2 cellular contexts compared by ENCODE assay signal in genomic region chr2:46091961-46092667, GRCh38.
TF ChIP-seq lines count a peak whose summit lies in the region.

No MANE protein-coding gene starts in this region.

TF ChIP-seq in IMR-90, 13 proteins besides CTCF, POLR2A, EP300 and RAD21:
- TF ChIP-seq USF2 (IDR thresholded peaks at IDR 0.05; ENCODE audit: low read depth, low read length) (no peak), CEBPB (IDR thresholded peaks at IDR 0.05; ENCODE audit: low read depth, low read length) (no peak), RFX5 (IDR thresholded peaks at IDR 0.05; ENCODE audit: low read depth, low read length) (no peak), SMC3 (IDR thresholded peaks at IDR 0.05; ENCODE audit: low read depth, low read length) (no peak), MAFK (IDR thresholded peaks at IDR 0.05; ENCODE audit: low read depth, low read length) (no peak), MAZ (IDR thresholded peaks at IDR 0.05; ENCODE audit: borderline replicate concordance, low read depth, low read length) (no peak), FOS (IDR thresholded peaks at IDR 0.05; ENCODE audit: low read depth, low read length) (no peak), MXI1 (IDR thresholded peaks at IDR 0.05; ENCODE audit: borderline replicate concordance, low read depth, low read length) (no peak), NFE2L2 (IDR thresholded peaks at IDR 0.05; ENCODE audit: low read depth, low read length) (no peak), RCOR1 (IDR thresholded peaks at IDR 0.05; ENCODE audit: insufficient replicate concordance, low read length) (no peak), CHD1 (IDR thresholded peaks at IDR 0.05; ENCODE audit: low read depth, low read length) (no peak), BHLHE40 (IDR thresholded peaks at IDR 0.05; ENCODE audit: low read depth, low read length) (no peak)
- TF ChIP-seq, protein P1, sequence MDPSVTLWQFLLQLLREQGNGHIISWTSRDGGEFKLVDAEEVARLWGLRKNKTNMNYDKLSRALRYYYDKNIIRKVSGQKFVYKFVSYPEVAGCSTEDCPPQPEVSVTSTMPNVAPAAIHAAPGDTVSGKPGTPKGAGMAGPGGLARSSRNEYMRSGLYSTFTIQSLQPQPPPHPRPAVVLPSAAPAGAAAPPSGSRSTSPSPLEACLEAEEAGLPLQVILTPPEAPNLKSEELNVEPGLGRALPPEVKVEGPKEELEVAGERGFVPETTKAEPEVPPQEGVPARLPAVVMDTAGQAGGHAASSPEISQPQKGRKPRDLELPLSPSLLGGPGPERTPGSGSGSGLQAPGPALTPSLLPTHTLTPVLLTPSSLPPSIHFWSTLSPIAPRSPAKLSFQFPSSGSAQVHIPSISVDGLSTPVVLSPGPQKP (IDR thresholded peaks at IDR 0.05; ENCODE audit: borderline replicate concordance, low read depth, low read length) = no peak

TF ChIP-seq in GM12878, 131 proteins besides CTCF, POLR2A, EP300 and RAD21:
- TF ChIP-seq PAX8 (IDR thresholded peaks at IDR 0.05) (no peak), CBX5 (IDR thresholded peaks at IDR 0.05; ENCODE audit: low read depth) (no peak), IKZF2 (IDR thresholded peaks at IDR 0.05) (no peak), NFXL1 (IDR thresholded peaks at IDR 0.05; ENCODE audit: borderline replicate concordance) (no peak), SMC3 (IDR thresholded peaks at IDR 0.05; ENCODE audit: borderline replicate concordance, low read length) (no peak), IKZF1 (conservative IDR thresholded peaks at IDR 0.05) (no peak), BRCA1 (IDR thresholded peaks at IDR 0.05; ENCODE audit: low read depth, low read length) (no peak), MLLT1 (IDR thresholded peaks at IDR 0.05) (no peak), GABPA (IDR thresholded peaks at IDR 0.05; ENCODE audit: low read depth) (no peak), MYC (IDR thresholded peaks at IDR 0.05; ENCODE audit: insufficient read depth, insufficient read length, insufficient replicate concordance, low read length, severe bottlenecking) (no peak), CREM (IDR thresholded peaks at IDR 0.05; ENCODE audit: low read depth) (no peak), BMI1 (IDR thresholded peaks at IDR 0.05; ENCODE audit: borderline replicate concordance) (no peak), NFYA (IDR thresholded peaks at IDR 0.05; ENCODE audit: borderline replicate concordance, low read depth, low read length) (no peak), FOXM1 (IDR thresholded peaks at IDR 0.05; ENCODE audit: low read depth, low read length) (no peak)
- TF ChIP-seq, protein P2, sequence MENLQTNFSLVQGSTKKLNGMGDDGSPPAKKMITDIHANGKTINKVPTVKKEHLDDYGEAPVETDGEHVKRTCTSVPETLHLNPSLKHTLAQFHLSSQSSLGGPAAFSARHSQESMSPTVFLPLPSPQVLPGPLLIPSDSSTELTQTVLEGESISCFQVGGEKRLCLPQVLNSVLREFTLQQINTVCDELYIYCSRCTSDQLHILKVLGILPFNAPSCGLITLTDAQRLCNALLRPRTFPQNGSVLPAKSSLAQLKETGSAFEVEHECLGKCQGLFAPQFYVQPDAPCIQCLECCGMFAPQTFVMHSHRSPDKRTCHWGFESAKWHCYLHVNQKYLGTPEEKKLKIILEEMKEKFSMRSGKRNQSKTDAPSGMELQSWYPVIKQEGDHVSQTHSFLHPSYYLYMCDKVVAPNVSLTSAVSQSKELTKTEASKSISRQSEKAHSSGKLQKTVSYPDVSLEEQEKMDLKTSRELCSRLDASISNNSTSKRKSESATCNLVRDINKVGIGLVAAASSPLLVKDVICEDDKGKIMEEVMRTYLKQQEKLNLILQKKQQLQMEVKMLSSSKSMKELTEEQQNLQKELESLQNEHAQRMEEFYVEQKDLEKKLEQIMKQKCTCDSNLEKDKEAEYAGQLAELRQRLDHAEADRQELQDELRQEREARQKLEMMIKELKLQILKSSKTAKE (IDR thresholded peaks at IDR 0.05; ENCODE audit: low read depth, poor library complexity, severe bottlenecking) = no peak
- TF ChIP-seq, protein P3, sequence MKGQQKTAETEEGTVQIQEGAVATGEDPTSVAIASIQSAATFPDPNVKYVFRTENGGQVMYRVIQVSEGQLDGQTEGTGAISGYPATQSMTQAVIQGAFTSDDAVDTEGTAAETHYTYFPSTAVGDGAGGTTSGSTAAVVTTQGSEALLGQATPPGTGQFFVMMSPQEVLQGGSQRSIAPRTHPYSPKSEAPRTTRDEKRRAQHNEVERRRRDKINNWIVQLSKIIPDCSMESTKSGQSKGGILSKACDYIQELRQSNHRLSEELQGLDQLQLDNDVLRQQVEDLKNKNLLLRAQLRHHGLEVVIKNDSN (IDR thresholded peaks at IDR 0.05; ENCODE audit: borderline replicate concordance, extremely low read length, insufficient read depth, low read depth, low read length) = no peak
- TF ChIP-seq, protein P1 (IDR thresholded peaks at IDR 0.05; ENCODE audit: low read depth, low read length) = no peak
